Comparison of ENCODE assay signal across 8 cellular contexts in the genomic region with DNA sequence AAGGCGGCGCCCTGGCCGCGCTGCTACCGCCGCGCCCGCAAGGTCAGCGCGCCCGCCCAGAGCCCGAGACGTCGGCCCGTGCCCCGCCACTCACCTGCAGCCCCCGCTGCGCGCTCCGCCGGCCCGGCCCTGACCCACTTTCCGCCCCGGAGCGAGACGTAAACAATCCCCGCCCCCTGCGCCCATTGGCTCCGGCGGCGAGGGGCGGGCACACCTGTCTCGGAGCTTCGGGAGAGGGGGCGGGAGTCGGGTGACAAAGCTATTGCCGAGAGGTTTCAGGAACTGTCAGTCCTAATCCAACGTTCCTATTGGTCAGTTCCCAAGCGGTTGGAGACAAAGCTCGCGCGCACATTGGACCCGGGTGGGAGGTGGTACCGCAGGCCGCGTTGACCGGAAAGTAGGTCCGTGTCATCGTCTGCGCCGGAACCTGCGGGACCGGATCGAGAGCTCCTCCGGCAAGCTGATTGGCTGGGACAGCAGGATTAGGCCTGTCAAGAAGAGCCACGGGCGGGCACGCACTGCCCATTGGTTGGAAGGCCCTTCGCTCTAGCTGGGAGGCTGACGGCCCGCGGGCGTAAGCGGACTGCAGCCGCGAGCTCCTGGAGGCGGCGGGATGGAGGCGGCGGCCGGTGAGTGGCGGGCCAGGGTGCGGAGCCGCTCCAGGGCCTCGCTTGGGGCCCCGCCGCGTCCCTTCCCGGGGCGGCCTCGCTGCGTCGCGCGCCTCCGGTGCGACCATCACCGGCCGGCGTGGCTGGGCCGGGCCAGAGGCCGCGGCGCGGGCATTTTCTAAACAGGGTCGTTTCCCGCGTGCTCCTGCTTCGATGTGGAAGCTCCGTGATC. TPM values are rescaled to one million over a fixed set of nuclear protein-coding genes. Genes with fewer than 3 reads are reported as not detected.
DNase-seq lines count a peak whose midpoint lies in the region; ATAC-seq and TF ChIP-seq lines count a peak whose summit lies in the region.

A gene with protein sequence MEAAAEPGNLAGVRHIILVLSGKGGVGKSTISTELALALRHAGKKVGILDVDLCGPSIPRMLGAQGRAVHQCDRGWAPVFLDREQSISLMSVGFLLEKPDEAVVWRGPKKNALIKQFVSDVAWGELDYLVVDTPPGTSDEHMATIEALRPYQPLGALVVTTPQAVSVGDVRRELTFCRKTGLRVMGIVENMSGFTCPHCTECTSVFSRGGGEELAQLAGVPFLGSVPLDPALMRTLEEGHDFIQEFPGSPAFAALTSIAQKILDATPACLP (plus strand): TSS at position 553 of the 840 bp plus-strand sequence. CDS start 61 bp downstream, at position 614.
Gene SPSB3, minus strand, starts transcription at position 164 of the 840 bp plus-strand sequence. CDS start 1,088 bp downstream, outside the sequence.

- H3K4me3 ChIP-seq in Karpas-422 (ENCODE audit: low read length) = peak within 1 kb of the TSS; percentile 98
- peak within 1 kb of the TSS; percentile 92 to 99 (median 96) for H3K4me3 ChIP-seq in esophagus muscularis mucosa
- peak within 1 kb of the TSS; percentile 87 to 93 for H3K4me3 ChIP-seq in muscle layer of duodenum (ENCODE audit: low read depth in 1 of 2, low read length in 2 of 2)

- H3K27me3 ChIP-seq in Karpas-422 (ENCODE audit: low read length) (no peaks in the 10 kb centered on the region), esophagus muscularis mucosa (no peaks in the 10 kb centered on the region), muscle layer of duodenum (ENCODE audit: low read depth, low read length) (no peaks in the 10 kb centered on the region)

- intact Hi-C loops in esophagus muscularis mucosa (cut with DNase I) = loop anchor here (1.0 kb wide), 1 partner anchor 9 kb away; the partner anchor contains the start of gene MRPS34

- no CpG with 5 or more reads among the region's 100 CpGs for WGBS in esophagus muscularis mucosa

- ATAC-seq in GM21825 (IDR thresholded peaks at IDR 0.05; ENCODE audit: unreplicated experiment) = peak; percentile 74

- peak in 2 of 3 experiments; percentile 12 to 14 for TF ChIP-seq CTCF in esophagus muscularis mucosa (IDR thresholded peaks at IDR 0.05)

- peak within 1 kb of the TSS; percentile 92 for H3K9ac ChIP-seq in Karpas-422 (ENCODE audit: low read length)

- TF ChIP-seq POLR2A in esophagus muscularis mucosa (IDR thresholded peaks at IDR 0.05; ENCODE audit: low read depth) = no peak

- peak; percentile 97 for DNase-seq in DMS79 treated with DMSO at 0.1 percent for 48 hours (lab: John Stamatoyannopoulos, UW)
- peak; percentile 100 for DNase-seq in Karpas-422
- peak; percentile 100 for DNase-seq in RKO (ENCODE audit: low spot score)
- DNase-seq in activated T-helper 1 cell treated with Interleukin-2 at 50 U/mL for 16 hours (ENCODE audit: low read depth) = peak; percentile 97
- DNase-seq in esophagus muscularis mucosa (ENCODE audit: extremely low spot score) = peak; percentile 100
- DNase-seq in stimulated activated CD8-positive, alpha-beta memory T cell treated with anti-CD3 and anti-CD28 coated beads, Interleukin-7, amount 100 ng/mL, for 4 hours (ENCODE audit: low read depth in 2 of 2) = peak; percentile 96 to 98

- H3K9me2 ChIP-seq in Karpas-422 (replicated peaks; ENCODE audit: insufficient read depth, low read length) = no peaks in the 10 kb centered on the region

- no peak for TF ChIP-seq EP300 in esophagus muscularis mucosa (IDR thresholded peaks at IDR 0.05)

- H3K27ac ChIP-seq in Karpas-422 (ENCODE audit: low read length) = peak within 1 kb of the TSS; percentile 32; the same call in 1 of the 2 replicates
- H3K27ac ChIP-seq in esophagus muscularis mucosa (replicated peaks in 1 of 4) = peak within 1 kb of the TSS; percentile 87 to 99 (median 90)
- H3K27ac ChIP-seq in muscle layer of duodenum (ENCODE audit: low read length) = peak within 1 kb of the TSS; percentile 20

- H3K79me2 ChIP-seq in Karpas-422 (ENCODE audit: low read length) = peaks cover 40% of the 10 kb centered on the region

- peaks cover 27% of the 10 kb centered on the region for H4K20me1 ChIP-seq in Karpas-422 (ENCODE audit: insufficient read depth, low read depth, low read length)

- H3K4me2 ChIP-seq in Karpas-422 (ENCODE audit: low read depth, low read length, poor library complexity, severe bottlenecking) = peak within 1 kb of the TSS; percentile 90

- H3K36me3 ChIP-seq in Karpas-422 (ENCODE audit: insufficient read depth, low read length) (no peaks in the 10 kb centered on the region), esophagus muscularis mucosa (peaks cover 10 to 63% (median 61%) of the 10 kb centered on the region in 4 donors), muscle layer of duodenum (ENCODE audit: control insufficient read depth in 1 of 2, insufficient read depth in 2 of 2, low read length in 2 of 2) (peaks cover 0 to 30% of the 10 kb centered on the region in 2 donors)

- no peak within 1 kb of the TSS for H2AFZ ChIP-seq in Karpas-422 (ENCODE audit: low read length)

- H3K9me3 ChIP-seq in Karpas-422 (ENCODE audit: low read length) (no peaks in the 10 kb centered on the region), esophagus muscularis mucosa (no peaks in the 10 kb centered on the region), muscle layer of duodenum (ENCODE audit: control insufficient read depth in 1 of 2, low read length in 2 of 2) (no peaks in the 10 kb centered on the region)

- peaks cover 20% of the 10 kb centered on the region for H3K4me1 ChIP-seq in Karpas-422 (ENCODE audit: low read length)
- H3K4me1 ChIP-seq in esophagus muscularis mucosa = peaks cover 30 to 76% (median 55%) of the 10 kb centered on the region in 4 donors
- peaks cover 6 to 45% of the 10 kb centered on the region in 2 donors for H3K4me1 ChIP-seq in muscle layer of duodenum (ENCODE audit: control insufficient read depth in 1 of 2, insufficient read depth in 2 of 2, low read length in 2 of 2)

RNA-seq across cellular contexts. Expression of the first gene that starts in this region (rescaled TPM):
- 35.9 and 66.3 TPM in 2 replicates for total RNA-seq in Karpas-422 (2014; rRNA removed; shearing (Covaris generic); ENCODE audit: low replicate concordance)
- total RNA-seq in esophagus muscularis mucosa = 10 to 100 TPM; 82.7 to 93.8 (median 87.6) TPM

RNA-seq across cellular contexts. Expression of gene SPSB3, which starts in this region (rescaled TPM):
- total RNA-seq in Karpas-422 (2014; rRNA removed; shearing (Covaris generic); ENCODE audit: low replicate concordance) = 38.5 and 73.9 TPM in 2 replicates
- 100 to 1,000 TPM in 1 of 4 donors, 10 to 100 TPM in 3; 69.1 to 101 (median 78.6) TPM for total RNA-seq in esophagus muscularis mucosa

Comparison
In these comparisons a context has a peak if more than half of its experiments do, and no peak if none do; other contexts are left out.
1. Peak in every context shown above with its lines: DNase-seq, ATAC-seq, H3K4me3 ChIP-seq and H3K27ac ChIP-seq.
2. H3K27ac ChIP-seq: peak in every context shown above with its lines; median percentile 90 in esophagus muscularis mucosa; 32 in Karpas-422; 20 in muscle layer of duodenum.